Comparison of ENCODE assay signal across 19 cellular contexts in genomic region chr4:25756503-25756902, GRCh38.
A peak's percentile ranks its signal among the peaks of the same experiment; 100 is the strongest.
DNase-seq lines count a peak whose midpoint lies in the region; TF ChIP-seq lines count a peak whose summit lies in the region.
"Had no signal": no experiment of that assay in that cellular context is flagged by ENCODE, and none has a peak within 500 bp of the region (broad histone marks: within the 10 kb centered on the region; RNA-seq: fewer than 3 reads in every experiment).

No MANE protein-coding gene starts in this region.

- intact Hi-C loops in CD4-positive, alpha-beta memory T cell (cut with micrococcal nuclease) = no loop called here

- CTCF ChIA-PET in CD4-positive, alpha-beta memory T cell (lab: Charles Lee; ENCODE audit: partially characterized antibody) = interaction anchor here (1.3 kb wide), 1 partner anchor 12 kb away, joined by 6 read pairs; no protein-coding TSS in a partner anchor
- CTCF ChIA-PET in activated naive CD4-positive, alpha-beta T cell treated with anti-CD3 and anti-CD28 coated beads, Interleukin-2, amount 10 ng/mL, durations not matched to agents 7 days and 5 days (lab: Charles Lee) = interaction anchor here (0.7 to 1.0 kb wide), 2 partner anchors 11 to 15 kb away, joined by 3 read pairs; no protein-coding TSS in a partner anchor

- no peaks in the 10 kb centered on the region for H3K36me3 ChIP-seq in neuron (ENCODE audit: insufficient read depth, low read length)
- H3K36me3 ChIP-seq in CD4-positive, alpha-beta memory T cell (ENCODE audit: insufficient read depth, low read length) = peaks cover 43% of the 10 kb centered on the region
- H3K36me3 ChIP-seq: ascending aorta, prostate gland, thoracic aorta had no signal

- TF ChIP-seq CTCF in epithelial cell of proximal tubule (conservative IDR thresholded peaks at IDR 0.05; ENCODE audit: low read depth, low read length) (no peak), chondrocyte (IDR thresholded peaks at IDR 0.05) (no peak)

- H3K4me3 ChIP-seq in epithelial cell of proximal tubule (ENCODE audit: low read depth, low read length) (no peak overlapping the region), neuron (ENCODE audit: low read length) (no peak overlapping the region)
- H3K4me3 ChIP-seq in CD4-positive, alpha-beta memory T cell (ENCODE audit: low read length in 2 of 2) = no peak overlapping the region
- H3K4me3 ChIP-seq: ascending aorta, lung, Peyer's patch, prostate gland, thoracic aorta had no signal

- DNase-seq in EL = peak; percentile 11
- peak; percentile 48 for DNase-seq in NCI-H2196 (lab: John Stamatoyannopoulos, UW; ENCODE audit: unreplicated experiment)
- DNase-seq in epithelial cell of proximal tubule (ENCODE audit: low read depth) = peak; percentile 50
- DNase-seq in CD4-positive, alpha-beta memory T cell = no peak
- DNase-seq in chondrocyte (ENCODE audit: low spot score) = no peak
- DNase-seq in activated CD4-positive, alpha-beta T cell treated with anti-CD3 and anti-CD28 coated beads for 1 hour = no peak
- DNase-seq in activated naive CD4-positive, alpha-beta T cell treated with anti-CD3 and anti-CD28 coated beads, Interleukin-2, amount 10 ng/mL, durations not matched to agents 7 days and 5 days = no peak
- DNase-seq: activated CD4-positive, alpha-beta T cell treated with anti-CD3 and anti-CD28 coated beads, Interleukin-2, amount 10 ng/mL, durations not matched to agents 7 days and 5 days; activated naive CD4-positive, alpha-beta T cell; activated T-cell treated with anti-CD3 and anti-CD28 coated beads for 4 hours; Caco-2; foreskin melanocyte; naive thymus-derived CD8-positive, alpha-beta T cell; Peyer's patch had no signal

- no peaks in the 10 kb centered on the region for H3K27me3 Mint-ChIP-seq in CD4-positive, alpha-beta memory T cell
- no peaks in the 10 kb centered on the region for H3K27me3 Mint-ChIP-seq in chondrocyte (ENCODE audit: low read depth)
- H3K27me3 Mint-ChIP-seq in activated naive CD4-positive, alpha-beta T cell treated with anti-CD3 and anti-CD28 coated beads, Interleukin-2, amount 10 ng/mL, durations not matched to agents 7 days and 5 days = no peaks in the 10 kb centered on the region
- H3K27me3 Mint-ChIP-seq: activated CD4-positive, alpha-beta T cell treated with anti-CD3 and anti-CD28 coated beads, Interleukin-2, amount 10 ng/mL, durations not matched to agents 7 days and 5 days; naive thymus-derived CD8-positive, alpha-beta T cell had no signal

- no peaks in the 10 kb centered on the region for H3K9me3 ChIP-seq in neuron (ENCODE audit: low read length)
- H3K9me3 ChIP-seq in CD4-positive, alpha-beta memory T cell (ENCODE audit: control insufficient read depth in 1 of 2, low read length in 2 of 2) = no peaks in the 10 kb centered on the region
- H3K9me3 ChIP-seq: ascending aorta, Caco-2, Peyer's patch, prostate gland, thoracic aorta had no signal

- H3K27ac Mint-ChIP-seq in CD4-positive, alpha-beta memory T cell = no peak overlapping the region
- no peak overlapping the region for H3K27ac Mint-ChIP-seq in chondrocyte (ENCODE audit: unreplicated experiment)
- no peak overlapping the region for H3K27ac Mint-ChIP-seq in activated naive CD4-positive, alpha-beta T cell treated with anti-CD3 and anti-CD28 coated beads, Interleukin-2, amount 10 ng/mL, durations not matched to agents 7 days and 5 days
- H3K27ac Mint-ChIP-seq: activated CD4-positive, alpha-beta T cell treated with anti-CD3 and anti-CD28 coated beads, Interleukin-2, amount 10 ng/mL, durations not matched to agents 7 days and 5 days; naive thymus-derived CD8-positive, alpha-beta T cell had no signal

- H3K9me3 Mint-ChIP-seq in CD4-positive, alpha-beta memory T cell = peaks cover 0 to 2% (median 0%) of the 10 kb centered on the region in 8 donors
- H3K9me3 Mint-ChIP-seq in chondrocyte (ENCODE audit: low read depth) = no peaks in the 10 kb centered on the region
- H3K9me3 Mint-ChIP-seq in activated naive CD4-positive, alpha-beta T cell treated with anti-CD3 and anti-CD28 coated beads, Interleukin-2, amount 10 ng/mL, durations not matched to agents 7 days and 5 days = no peaks in the 10 kb centered on the region
- H3K9me3 Mint-ChIP-seq: activated CD4-positive, alpha-beta T cell treated with anti-CD3 and anti-CD28 coated beads, Interleukin-2, amount 10 ng/mL, durations not matched to agents 7 days and 5 days had no signal

- H3K4me1 Mint-ChIP-seq in CD4-positive, alpha-beta memory T cell = no peaks in the 10 kb centered on the region
- no peaks in the 10 kb centered on the region for H3K4me1 Mint-ChIP-seq in chondrocyte (ENCODE audit: low read depth)
- H3K4me1 Mint-ChIP-seq in activated naive CD4-positive, alpha-beta T cell treated with anti-CD3 and anti-CD28 coated beads, Interleukin-2, amount 10 ng/mL, durations not matched to agents 7 days and 5 days = no peaks in the 10 kb centered on the region
- H3K4me1 Mint-ChIP-seq: activated CD4-positive, alpha-beta T cell treated with anti-CD3 and anti-CD28 coated beads, Interleukin-2, amount 10 ng/mL, durations not matched to agents 7 days and 5 days; naive thymus-derived CD8-positive, alpha-beta T cell had no signal

- H3K27me3 ChIP-seq in neuron (ENCODE audit: insufficient read depth, low read length) = no peaks in the 10 kb centered on the region
- H3K27me3 ChIP-seq in CD4-positive, alpha-beta memory T cell (ENCODE audit: insufficient read depth, low read length) = no peaks in the 10 kb centered on the region
- H3K27me3 ChIP-seq: ascending aorta, Peyer's patch had no signal

- H3K4me1 ChIP-seq in neuron (ENCODE audit: insufficient read depth, low read length) = peaks cover 3% of the 10 kb centered on the region
- H3K4me1 ChIP-seq in CD4-positive, alpha-beta memory T cell (ENCODE audit: insufficient read depth, low read length) = no peaks in the 10 kb centered on the region
- H3K4me1 ChIP-seq: ascending aorta, Caco-2, Peyer's patch, prostate gland had no signal

- H3K36me3 Mint-ChIP-seq in CD4-positive, alpha-beta memory T cell = peaks cover 67% of the 10 kb centered on the region in 2 donors
- H3K36me3 Mint-ChIP-seq in chondrocyte (ENCODE audit: low read depth) = peaks cover 18% of the 10 kb centered on the region
- H3K36me3 Mint-ChIP-seq in activated naive CD4-positive, alpha-beta T cell treated with anti-CD3 and anti-CD28 coated beads, Interleukin-2, amount 10 ng/mL, durations not matched to agents 7 days and 5 days = peaks cover 42% of the 10 kb centered on the region

- no peak overlapping the region for H3K27ac ChIP-seq in CD4-positive, alpha-beta memory T cell (ENCODE audit: low read depth, low read length)
- H3K27ac ChIP-seq: ascending aorta, Peyer's patch, prostate gland, thoracic aorta had no signal

- no peak overlapping the region for H3K4me3 Mint-ChIP-seq in CD4-positive, alpha-beta memory T cell
- no peak overlapping the region for H3K4me3 Mint-ChIP-seq in chondrocyte (ENCODE audit: unreplicated experiment)
- H3K4me3 Mint-ChIP-seq in activated naive CD4-positive, alpha-beta T cell treated with anti-CD3 and anti-CD28 coated beads, Interleukin-2, amount 10 ng/mL, durations not matched to agents 7 days and 5 days = no peak overlapping the region
- H3K4me3 Mint-ChIP-seq: activated CD4-positive, alpha-beta T cell treated with anti-CD3 and anti-CD28 coated beads, Interleukin-2, amount 10 ng/mL, durations not matched to agents 7 days and 5 days; naive thymus-derived CD8-positive, alpha-beta T cell had no signal

- POLR2A ChIA-PET in CD4-positive, alpha-beta memory T cell (lab: Charles Lee; ENCODE audit: partially characterized antibody) = no interaction called here

- peak overlapping the region; percentile 61 for H2AFZ ChIP-seq in neuron (ENCODE audit: low read depth, low read length)

Comparison
In these comparisons a context has a peak if more than half of its experiments do, and no peak if none do; other contexts are left out.
1. DNase-seq: peak in EL (single experiment), NCI-H2196 (single experiment) and epithelial cell of proximal tubule (single experiment); none in CD4-positive, alpha-beta memory T cell (0 of 5), chondrocyte (single experiment), activated CD4-positive, alpha-beta T cell treated with anti-CD3 and anti-CD28 coated beads for 1 hour (single experiment) and activated naive CD4-positive, alpha-beta T cell treated with anti-CD3 and anti-CD28 coated beads, Interleukin-2, amount 10 ng/mL, durations not matched to agents 7 days and 5 days (single experiment).